ENCODE assay signal across 23 cellular contexts in genomic region chr7:83684928-83685327, GRCh38. TPM values are rescaled to one million over a fixed set of nuclear protein-coding genes. Genes with fewer than 3 reads are reported as not detected.
A peak's percentile ranks its signal among the peaks of the same experiment; 100 is the strongest.
DNase-seq lines count a peak whose midpoint lies in the region; ATAC-seq, FAIRE-seq and TF ChIP-seq lines count a peak whose summit lies in the region.
"Had no signal": no experiment of that assay in that cellular context is flagged by ENCODE, and none has a peak within 500 bp of the region (broad histone marks: within the 10 kb centered on the region; RNA-seq: fewer than 3 reads in every experiment).

No MANE protein-coding gene starts in this region.

- TF ChIP-seq POLR2A in breast epithelium (IDR thresholded peaks at IDR 0.05), result no peak

- no peak for FAIRE-seq in pancreas (lab: Jason Lieb, UNC)
- FAIRE-seq: A549, HepG2, islet of Langerhans had no signal

- H3K36me3 ChIP-seq in breast epithelium (no peaks in the 10 kb centered on the region), kidney epithelial cell (ENCODE audit: control insufficient read depth, insufficient read depth, low read length) (no peaks in the 10 kb centered on the region), pancreas (no peaks in the 10 kb centered on the region), SJCRH30 (no peaks in the 10 kb centered on the region)
- H3K36me3 ChIP-seq: BLaER1 treated with 17β-estradiol and CSF1 and Interleukin-3, amounts not matched to agents 10 nM and 100 nM; thoracic aorta had no signal

- 38 to 54% methylated on average over 3 of the region's 3 CpGs for WGBS in pancreas, 2 donors

- intact Hi-C loops in breast epithelium (cut with DNase I; ENCODE audit: low total_unique reads) (no loop called here), pancreas (cut with DNase I) (no loop called here)

- H3K4me3 ChIP-seq in breast epithelium, result no peak overlapping the region
- H3K4me3 ChIP-seq in choroid plexus epithelial cell (ENCODE audit: low read depth, low read length), result no peak overlapping the region
- no peak overlapping the region for H3K4me3 ChIP-seq in kidney epithelial cell (ENCODE audit: low read depth, low read length)
- no peak overlapping the region for H3K4me3 ChIP-seq in pancreas
- H3K4me3 ChIP-seq in SJCRH30, result no peak overlapping the region
- H3K4me3 ChIP-seq: A549; BLaER1 treated with 17β-estradiol and CSF1 and Interleukin-3, amounts not matched to agents 10 nM and 100 nM; dorsolateral prefrontal cortex; SK-N-MC; thoracic aorta had no signal

- H3K27me3 ChIP-seq in breast epithelium (no peaks in the 10 kb centered on the region), kidney epithelial cell (ENCODE audit: control insufficient read depth, insufficient read depth, low read length) (no peaks in the 10 kb centered on the region), pancreas (no peaks in the 10 kb centered on the region), SJCRH30 (no peaks in the 10 kb centered on the region)
- H3K27me3 ChIP-seq: BLaER1 treated with 17β-estradiol and CSF1 and Interleukin-3, amounts not matched to agents 10 nM and 100 nM; dorsolateral prefrontal cortex had no signal

- in situ Hi-C loops in T47D (cut with HindIII; ENCODE audit: low pct_unique_long_range_greater_than_20kb, low sequenced_read_pairs), result no loop called here

- H3K27ac ChIP-seq in breast epithelium (no peak overlapping the region), pancreas (no peak overlapping the region), SJCRH30 (no peak overlapping the region)
- H3K27ac ChIP-seq: A549; BLaER1 treated with 17β-estradiol and CSF1 and Interleukin-3, amounts not matched to agents 10 nM and 100 nM; dorsolateral prefrontal cortex; SK-N-MC; thoracic aorta had no signal

- no peak for TF ChIP-seq CTCF in breast epithelium (IDR thresholded peaks at IDR 0.05)
- no peak for TF ChIP-seq CTCF in choroid plexus epithelial cell (conservative IDR thresholded peaks at IDR 0.05; ENCODE audit: low read depth, low read length)
- no peak for TF ChIP-seq CTCF in kidney epithelial cell (IDR thresholded peaks at IDR 0.05; ENCODE audit: insufficient read depth, low read length, poor library complexity, severe bottlenecking)
- no peak for TF ChIP-seq CTCF in pancreas (IDR thresholded peaks at IDR 0.05)

- DNase-seq in T47D (ENCODE audit: low read depth in 1 of 2, low spot score in 1 of 2) (peak; percentile 70 to 99), breast epithelium (ENCODE audit: low spot score in 2 of 2) (no peak), choroid plexus epithelial cell (ENCODE audit: low read depth) (peak; percentile 7), kidney epithelial cell (ENCODE audit: low read depth) (peak; percentile 38), pancreas (no peak), NCI-H748 (lab: John Stamatoyannopoulos, UW; ENCODE audit: unreplicated experiment) (no peak), SJCRH30 (no peak)
- DNase-seq in central memory CD4-positive, alpha-beta T cell, result no peak
- DNase-seq: activated CD4-positive, alpha-beta T cell treated with anti-CD3 and anti-CD28 coated beads for 1 hour; dorsolateral prefrontal cortex; midbrain; NCI-H2029; NCI-H526; T-helper 9 cell had no signal

- no peaks in the 10 kb centered on the region for H3K9me3 ChIP-seq in breast epithelium
- no peaks in the 10 kb centered on the region for H3K9me3 ChIP-seq in pancreas
- H3K9me3 ChIP-seq in SJCRH30 (replicated peaks), result 0 out of 2 replicates have a peak, but pooled peaks cover 2% of the 10 kb centered on the region
- H3K9me3 ChIP-seq: A549; BLaER1 treated with 17β-estradiol and CSF1 and Interleukin-3, amounts not matched to agents 10 nM and 100 nM; thoracic aorta had no signal

- H3K4me1 ChIP-seq in breast epithelium (no peaks in the 10 kb centered on the region), pancreas (no peaks in the 10 kb centered on the region), SJCRH30 (peaks cover 4% of the 10 kb centered on the region; the same call in 1 of the 2 replicates)
- H3K4me1 ChIP-seq: A549; BLaER1 treated with 17β-estradiol and CSF1 and Interleukin-3, amounts not matched to agents 10 nM and 100 nM had no signal

- no peak for ATAC-seq in pancreas
- ATAC-seq: A549; activated T-helper 17 cell treated with anti-CD3 and anti-CD28 coated beads, Interleukin-2, amount 50 U/mL, for 72 hours; esophagus mucosa; HepG2 had no signal

RNA-seq across cellular contexts. Expression of gene SEMA3E, which starts 36.0 kb away (rescaled TPM):
- total RNA-seq in breast epithelium, result 10 to 100 TPM in 2 of 3 donors, 1 to 10 TPM in 1; 4.3 to 13.5 (median 11.8) TPM
- 0.07 TPM in 1 of 2 replicates, not detected in the other for total RNA-seq in kidney epithelial cell
- 1 to 10 TPM in 3 of 6 donors, under 1 TPM in 3; 0.35 to 2.0 (median 1.0) TPM for total RNA-seq in pancreas
- 1 to 10 TPM in 1 of 2 donors, under 1 TPM in 1; 0.23 to 1.4 TPM for polyA plus RNA-seq in pancreas
- 0.48 and 0.53 TPM in 2 replicates for total RNA-seq in SJCRH30 (2014; rRNA removed; shearing (Covaris generic))
- total RNA-seq: activated CD8-positive, alpha-beta memory T cell treated with anti-CD3 and anti-CD28 coated beads for 36 hours; activated T-helper 17 cell treated with anti-CD3 and anti-CD28 coated beads, Interleukin-2, amount 50 U/mL, for 72 hours; HepG2 had no signal
- polyA plus RNA-seq: HepG2 had no signal

Comparison
In these comparisons a context has a peak if more than half of its experiments do, and no peak if none do; other contexts are left out.
1. DNase-seq: peak in T47D (2 of 2), choroid plexus epithelial cell (single experiment) and kidney epithelial cell (single experiment); none in breast epithelium (0 of 2), pancreas (0 of 6), NCI-H748 (single experiment), SJCRH30 (0 of 2) and central memory CD4-positive, alpha-beta T cell (single experiment).